1 cellular context compared by ENCODE assay signal in the genomic region with DNA sequence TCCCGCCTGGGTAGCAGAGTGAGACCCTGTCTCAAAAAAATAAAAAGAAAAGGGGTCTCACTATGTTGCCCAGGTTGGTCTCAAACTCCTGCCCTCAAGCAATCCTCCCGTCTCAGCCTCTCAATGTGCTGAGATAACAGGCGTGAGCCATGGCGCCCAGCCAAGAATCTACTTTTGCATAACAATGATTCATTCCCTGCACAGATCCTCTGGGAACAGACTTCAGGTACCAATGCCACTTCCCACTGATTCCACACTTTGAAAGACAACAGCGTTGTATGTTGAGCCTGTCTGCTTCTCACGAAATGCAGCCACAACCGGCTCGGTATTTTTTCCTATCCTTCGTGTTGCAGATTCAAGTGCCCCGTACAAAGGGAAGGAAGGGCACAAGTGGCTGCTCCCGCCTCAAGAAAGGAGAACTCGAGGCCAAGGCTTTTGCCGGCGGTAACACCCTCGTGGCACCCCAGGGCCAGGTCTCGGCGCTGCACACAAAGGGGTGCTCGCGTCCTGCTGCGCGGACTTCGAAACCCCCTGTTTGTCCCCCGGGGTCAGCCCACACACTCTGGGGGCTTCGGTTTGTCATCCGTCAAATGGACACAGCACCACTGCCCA.
TF ChIP-seq lines count a peak whose summit lies in the region.

No MANE protein-coding gene starts in this region.

TF ChIP-seq in HEK293, 187 proteins besides CTCF, POLR2A, EP300 and RAD21 (continued from another document):
- TF ChIP-seq, protein P1, sequence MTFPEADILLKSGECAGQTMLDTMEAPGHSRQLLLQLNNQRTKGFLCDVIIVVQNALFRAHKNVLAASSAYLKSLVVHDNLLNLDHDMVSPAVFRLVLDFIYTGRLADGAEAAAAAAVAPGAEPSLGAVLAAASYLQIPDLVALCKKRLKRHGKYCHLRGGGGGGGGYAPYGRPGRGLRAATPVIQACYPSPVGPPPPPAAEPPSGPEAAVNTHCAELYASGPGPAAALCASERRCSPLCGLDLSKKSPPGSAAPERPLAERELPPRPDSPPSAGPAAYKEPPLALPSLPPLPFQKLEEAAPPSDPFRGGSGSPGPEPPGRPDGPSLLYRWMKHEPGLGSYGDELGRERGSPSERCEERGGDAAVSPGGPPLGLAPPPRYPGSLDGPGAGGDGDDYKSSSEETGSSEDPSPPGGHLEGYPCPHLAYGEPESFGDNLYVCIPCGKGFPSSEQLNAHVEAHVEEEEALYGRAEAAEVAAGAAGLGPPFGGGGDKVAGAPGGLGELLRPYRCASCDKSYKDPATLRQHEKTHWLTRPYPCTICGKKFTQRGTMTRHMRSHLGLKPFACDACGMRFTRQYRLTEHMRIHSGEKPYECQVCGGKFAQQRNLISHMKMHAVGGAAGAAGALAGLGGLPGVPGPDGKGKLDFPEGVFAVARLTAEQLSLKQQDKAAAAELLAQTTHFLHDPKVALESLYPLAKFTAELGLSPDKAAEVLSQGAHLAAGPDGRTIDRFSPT (tag by site-specific recombination; IDR thresholded peaks at IDR 0.05): peak; percentile 64; the same call in 1 of the 2 replicates
- TF ChIP-seq ZNF239 (tag by site-specific recombination; IDR thresholded peaks at IDR 0.05) (no peak), ZSCAN23 (tag by site-specific recombination; IDR thresholded peaks at IDR 0.05) (no peak), ZNF785 (tag by site-specific recombination; IDR thresholded peaks at IDR 0.05) (no peak), ZNF266 (tag by site-specific recombination; IDR thresholded peaks at IDR 0.05; ENCODE audit: low read depth) (no peak), KLF10 (tag by site-specific recombination; IDR thresholded peaks at IDR 0.05) (0 out of 2 replicates have a peak, but pooled peaks have one; percentile 28), ZNF76 (tag by site-specific recombination; IDR thresholded peaks at IDR 0.05; ENCODE audit: borderline replicate concordance, low read depth) (0 out of 2 replicates have a peak, but pooled peaks have one; percentile 17), ZNF600 (tag by site-specific recombination; IDR thresholded peaks at IDR 0.05) (peak; percentile 73), SP7 (tag by site-specific recombination; IDR thresholded peaks at IDR 0.05) (peak; percentile 46; the same call in 1 of the 2 replicates), BCL11B (tag by site-specific recombination; IDR thresholded peaks at IDR 0.05; ENCODE audit: low read depth) (no peak), KLF8 (tag by site-specific recombination; IDR thresholded peaks at IDR 0.05) (peak; percentile 24; the same call in 1 of the 2 replicates), ZNF366 (tag by site-specific recombination; conservative IDR thresholded peaks at IDR 0.05) (peak; percentile 70), ZNF555 (tag by site-specific recombination; conservative IDR thresholded peaks at IDR 0.05) (no peak)
- TF ChIP-seq, protein P2, sequence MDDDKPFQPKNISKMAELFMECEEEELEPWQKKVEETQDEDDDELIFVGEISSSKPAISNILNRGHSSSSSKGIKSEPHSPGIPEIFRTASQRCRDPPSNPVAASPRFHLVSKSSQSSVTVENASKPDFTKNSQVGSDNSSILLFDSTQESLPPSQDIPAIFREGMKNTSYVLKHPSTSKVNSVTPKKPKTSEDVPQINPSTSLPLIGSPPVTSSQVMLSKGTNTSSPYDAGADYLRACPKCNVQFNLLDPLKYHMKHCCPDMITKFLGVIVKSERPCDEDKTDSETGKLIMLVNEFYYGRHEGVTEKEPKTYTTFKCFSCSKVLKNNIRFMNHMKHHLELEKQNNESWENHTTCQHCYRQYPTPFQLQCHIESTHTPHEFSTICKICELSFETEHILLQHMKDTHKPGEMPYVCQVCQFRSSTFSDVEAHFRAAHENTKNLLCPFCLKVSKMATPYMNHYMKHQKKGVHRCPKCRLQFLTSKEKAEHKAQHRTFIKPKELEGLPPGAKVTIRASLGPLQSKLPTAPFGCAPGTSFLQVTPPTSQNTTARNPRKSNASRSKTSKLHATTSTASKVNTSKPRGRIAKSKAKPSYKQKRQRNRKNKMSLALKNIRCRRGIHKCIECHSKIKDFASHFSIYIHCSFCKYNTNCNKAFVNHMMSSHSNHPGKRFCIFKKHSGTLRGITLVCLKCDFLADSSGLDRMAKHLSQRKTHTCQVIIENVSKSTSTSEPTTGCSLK (tag by site-specific recombination; IDR thresholded peaks at IDR 0.05): no peak
